In the genomic region with DNA sequence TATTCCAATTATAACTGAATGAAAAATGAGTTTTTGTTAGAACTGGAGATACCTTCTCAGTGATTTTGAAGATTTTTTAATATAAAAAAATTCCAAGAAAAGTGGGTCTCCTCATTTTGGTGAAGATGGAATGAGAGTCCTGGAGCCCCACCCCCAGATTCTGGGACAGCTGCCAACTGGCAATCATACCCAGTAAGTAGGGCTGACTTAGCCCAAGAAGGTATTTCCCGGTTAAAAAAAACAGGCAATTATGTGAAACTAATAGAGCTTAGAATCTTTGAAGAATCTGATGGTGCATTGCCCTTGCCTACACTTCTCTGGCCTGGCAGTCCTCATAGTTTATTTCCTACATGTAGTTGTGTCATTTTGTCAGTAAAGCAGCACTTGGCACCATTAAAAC, we compare ENCODE assay signal across 17 cellular contexts. TPM values are rescaled to one million over a fixed set of nuclear protein-coding genes. Genes with fewer than 3 reads are reported as not detected.
A peak's percentile ranks its signal among the peaks of the same experiment; 100 is the strongest.
DNase-seq lines count a peak whose midpoint lies in the region; ATAC-seq, FAIRE-seq and TF ChIP-seq lines count a peak whose summit lies in the region.
"Had no signal": no experiment of that assay in that cellular context is flagged by ENCODE, and none has a peak within 500 bp of the region (broad histone marks: within the 10 kb centered on the region; RNA-seq: fewer than 3 reads in every experiment).

No MANE protein-coding gene starts in this region.

- CTCF ChIA-PET in A549 (lab: Yijun Ruan, JAX), result interaction anchor here (1.2 to 1.6 kb wide), 3 partner anchors 34 to 67 kb away, joined by 4 to 5 read pairs (median 5); no protein-coding TSS in a partner anchor

- no peaks in the 10 kb centered on the region for H3K9me3 Mint-ChIP-seq in activated naive CD8-positive, alpha-beta T cell treated with anti-CD3 and anti-CD28 coated beads, Interleukin-2, amount 50 U/mL, for 24 hours
- H3K9me3 Mint-ChIP-seq: activated CD4-positive, alpha-beta T cell treated with anti-CD3 and anti-CD28 coated beads, Interleukin-2, amount 10 ng/mL, durations not matched to agents 24 days and 14 days; activated naive CD4-positive, alpha-beta T cell treated with anti-CD3 and anti-CD28 coated beads for 36 hours had no signal

- no peaks in the 10 kb centered on the region for H3K9me3 ChIP-seq in A549
- H3K9me3 ChIP-seq: Caco-2, heart right ventricle had no signal

- H3K36me3 Mint-ChIP-seq in activated naive CD8-positive, alpha-beta T cell treated with anti-CD3 and anti-CD28 coated beads, Interleukin-2, amount 50 U/mL, for 24 hours (ENCODE audit: low read depth), result no peaks in the 10 kb centered on the region
- H3K36me3 Mint-ChIP-seq: neural progenitor cell had no signal

- 38% methylated on average over 1 of the region's 1 CpG for WGBS in A549 (ENCODE audit: missing lambda C conversion rate)

- TF ChIP-seq RAD21 in A549 (conservative IDR thresholded peaks at IDR 0.05 in 1 of 2, IDR thresholded peaks at IDR 0.05 in 1 of 2) (no peak), Ishikawa (IDR thresholded peaks at IDR 0.05; ENCODE audit: low read depth) (no peak)

- no peak for TF ChIP-seq EP300 in A549 (IDR thresholded peaks at IDR 0.05)
- TF ChIP-seq EP300 in Ishikawa (IDR thresholded peaks at IDR 0.05; ENCODE audit: borderline replicate concordance), result no peak

- H3K27ac ChIP-seq in A549, result no peak overlapping the region
- H3K27ac ChIP-seq: heart right ventricle, neural progenitor cell had no signal

- TF ChIP-seq POLR2A in A549 (IDR thresholded peaks at IDR 0.05; ENCODE audit: low read length), result no peak

- H3K4me3 Mint-ChIP-seq in activated naive CD8-positive, alpha-beta T cell treated with anti-CD3 and anti-CD28 coated beads, Interleukin-2, amount 50 U/mL, for 24 hours, result no peak overlapping the region
- H3K4me3 Mint-ChIP-seq: activated CD4-positive, alpha-beta T cell treated with anti-CD3 and anti-CD28 coated beads, Interleukin-2, amount 10 ng/mL, durations not matched to agents 24 days and 14 days; activated naive CD4-positive, alpha-beta T cell treated with anti-CD3 and anti-CD28 coated beads for 36 hours; neural progenitor cell had no signal

- 0 out of 3 replicates have a peak overlapping the region, but pooled peaks have one; percentile 9 for H3K4me2 ChIP-seq in A549
- H3K4me2 ChIP-seq: neural progenitor cell had no signal

- H3K4me1 ChIP-seq in A549, result peaks cover 6% of the 10 kb centered on the region
- H3K4me1 ChIP-seq: Caco-2, heart right ventricle, neural progenitor cell had no signal

- H3K4me3 ChIP-seq in A549 (no peak overlapping the region), epithelial cell of proximal tubule (ENCODE audit: low read depth, low read length) (no peak overlapping the region)
- H3K4me3 ChIP-seq: heart right ventricle, neural progenitor cell had no signal

- TF ChIP-seq CTCF in A549 (IDR thresholded peaks at IDR 0.05) (no peak), epithelial cell of proximal tubule (conservative IDR thresholded peaks at IDR 0.05; ENCODE audit: low read depth, low read length) (no peak)

- DNase-seq in A549 (ENCODE audit: low read depth in 1 of 2, low spot score in 1 of 2) (no peak), NCI-H446 treated with DMSO at 0.1 percent for 48 hours (lab: John Stamatoyannopoulos, UW) (peak; percentile 72), epithelial cell of proximal tubule (ENCODE audit: low read depth) (peak; percentile 25), GOT3 (lab: John Stamatoyannopoulos, UW) (no peak), NCI-H2196 (lab: John Stamatoyannopoulos, UW; ENCODE audit: unreplicated experiment) (no peak)
- DNase-seq in activated naive CD8-positive, alpha-beta T cell treated with anti-CD3 and anti-CD28 coated beads, Interleukin-2, amount 50 U/mL, for 24 hours, result no peak
- DNase-seq: activated CD4-positive, alpha-beta T cell treated with anti-CD3 and anti-CD28 coated beads, Interleukin-2, amount 10 ng/mL, durations not matched to agents 24 days and 14 days; activated naive CD4-positive, alpha-beta T cell treated with anti-CD3 and anti-CD28 coated beads for 36 hours; Caco-2; heart right ventricle; NCI-H2107 had no signal

- H3K27ac Mint-ChIP-seq in activated naive CD8-positive, alpha-beta T cell treated with anti-CD3 and anti-CD28 coated beads, Interleukin-2, amount 50 U/mL, for 24 hours, result no peak overlapping the region
- H3K27ac Mint-ChIP-seq: activated CD4-positive, alpha-beta T cell treated with anti-CD3 and anti-CD28 coated beads, Interleukin-2, amount 10 ng/mL, durations not matched to agents 24 days and 14 days; activated naive CD4-positive, alpha-beta T cell treated with anti-CD3 and anti-CD28 coated beads for 36 hours; neural progenitor cell had no signal

- peaks cover 9% of the 10 kb centered on the region for H3K27me3 Mint-ChIP-seq in activated naive CD8-positive, alpha-beta T cell treated with anti-CD3 and anti-CD28 coated beads, Interleukin-2, amount 50 U/mL, for 24 hours

- no peak for FAIRE-seq in A549 (lab: Jason Lieb, UNC)
- FAIRE-seq: G401.6 had no signal

- ATAC-seq in A549 (no peak), HG02970 (IDR thresholded peaks at IDR 0.05; ENCODE audit: low FRiP score, unreplicated experiment) (no peak)
- no peak for ATAC-seq in activated naive CD8-positive, alpha-beta T cell treated with anti-CD3 and anti-CD28 coated beads, Interleukin-2, amount 50 U/mL, for 24 hours
- ATAC-seq: heart right ventricle, right cardiac atrium had no signal

- no peaks in the 10 kb centered on the region for H3K4me1 Mint-ChIP-seq in activated naive CD8-positive, alpha-beta T cell treated with anti-CD3 and anti-CD28 coated beads, Interleukin-2, amount 50 U/mL, for 24 hours
- H3K4me1 Mint-ChIP-seq: activated CD4-positive, alpha-beta T cell treated with anti-CD3 and anti-CD28 coated beads, Interleukin-2, amount 10 ng/mL, durations not matched to agents 24 days and 14 days; neural progenitor cell had no signal

- POLR2A ChIA-PET in A549 (lab: Yijun Ruan, JAX), result no interaction called here

TF ChIP-seq in A549, 52 proteins besides CTCF, POLR2A, EP300 and RAD21:
- TF ChIP-seq KDM1A (IDR thresholded peaks at IDR 0.05; ENCODE audit: low read depth) (no peak), RCOR1 (IDR thresholded peaks at IDR 0.05; ENCODE audit: low read depth, low read length) (no peak), EHMT2 (IDR thresholded peaks at IDR 0.05; ENCODE audit: low read depth) (no peak), PHF8 (IDR thresholded peaks at IDR 0.05; ENCODE audit: borderline replicate concordance, low read depth) (no peak), ZSCAN20 (CRISPR knock-in tag; IDR thresholded peaks at IDR 0.05) (no peak)
TF ChIP-seq in A549: peak in this region for 0.

TF ChIP-seq in Ishikawa, 13 proteins besides CTCF, POLR2A, EP300 and RAD21:
- TF ChIP-seq EGR1 (IDR thresholded peaks at IDR 0.05) (no peak), USF1 (IDR thresholded peaks at IDR 0.05) (no peak), MAX (IDR thresholded peaks at IDR 0.05) (no peak), REST (IDR thresholded peaks at IDR 0.05; ENCODE audit: low read depth) (no peak), NFIC (IDR thresholded peaks at IDR 0.05) (peak; percentile 85), ZBTB7A (IDR thresholded peaks at IDR 0.05; ENCODE audit: low read depth) (no peak), TEAD4 (IDR thresholded peaks at IDR 0.05) (peak; percentile 37; the same call in 1 of the 2 replicates)
TF ChIP-seq in Ishikawa: peak in this region for 2.

RNA-seq across cellular contexts. Expression of gene VWDE, which starts 52.8 kb away (rescaled TPM):
- polyA plus RNA-seq in A549 (2011; rRNA removed), result 2.1 and 2.4 TPM in 2 replicates
- polyA plus RNA-seq in A549 (2012; cell fraction: cytosol; rRNA removed), result 0.24 and 0.26 TPM in 2 replicates
- polyA plus RNA-seq in A549 (2012; cell fraction: nucleus; rRNA removed), result 0.31 and 0.40 TPM in 2 replicates
- polyA plus RNA-seq in A549 (2017; fragmentation: RNase III; extraction: RNeasy Plus Mini Kit Qiagen cat#74134 plus additional on column Dnase treatment), result 0.59 to 1.2 TPM (median 0.73 TPM) in 3 replicates
- polyA minus RNA-seq in A549 (2011; rRNA and poly(A)+ RNA removed), result 5.5 and 7.2 TPM in 2 replicates
- total RNA-seq in epithelial cell of proximal tubule, result 0.12 and 0.29 TPM in 2 replicates
- total RNA-seq: subcutaneous adipose tissue had no signal
- polyA plus RNA-seq: heart right ventricle had no signal

Comparison
In these comparisons a context has a peak if more than half of its experiments do, and no peak if none do; other contexts are left out.
1. DNase-seq: peak in NCI-H446 treated with DMSO at 0.1 percent for 48 hours (single experiment) and epithelial cell of proximal tubule (single experiment); none in A549 (0 of 2), activated naive CD8-positive, alpha-beta T cell treated with anti-CD3 and anti-CD28 coated beads, Interleukin-2, amount 50 U/mL, for 24 hours (single experiment), GOT3 (single experiment) and NCI-H2196 (single experiment).